ENCODE assay signal across 1 cellular context in genomic region chr15:41024880-41025279, GRCh38.
TF ChIP-seq lines count a peak whose summit lies in the region.

No MANE protein-coding gene starts in this region.

TF ChIP-seq in IMR-90, 13 proteins besides CTCF, POLR2A, EP300 and RAD21:
- TF ChIP-seq RFX5 (IDR thresholded peaks at IDR 0.05; ENCODE audit: low read depth, low read length): no peak
- no peak for TF ChIP-seq MXI1 (IDR thresholded peaks at IDR 0.05; ENCODE audit: borderline replicate concordance, low read depth, low read length)
- TF ChIP-seq CEBPB (IDR thresholded peaks at IDR 0.05; ENCODE audit: low read depth, low read length): no peak
- TF ChIP-seq MAZ (IDR thresholded peaks at IDR 0.05; ENCODE audit: borderline replicate concordance, low read depth, low read length): no peak
- TF ChIP-seq NFE2L2 (IDR thresholded peaks at IDR 0.05; ENCODE audit: low read depth, low read length): no peak
- TF ChIP-seq USF2 (IDR thresholded peaks at IDR 0.05; ENCODE audit: low read depth, low read length): no peak
- TF ChIP-seq BHLHE40 (IDR thresholded peaks at IDR 0.05; ENCODE audit: low read depth, low read length): no peak
- no peak for TF ChIP-seq RCOR1 (IDR thresholded peaks at IDR 0.05; ENCODE audit: insufficient replicate concordance, low read length)
- TF ChIP-seq, protein P1, sequence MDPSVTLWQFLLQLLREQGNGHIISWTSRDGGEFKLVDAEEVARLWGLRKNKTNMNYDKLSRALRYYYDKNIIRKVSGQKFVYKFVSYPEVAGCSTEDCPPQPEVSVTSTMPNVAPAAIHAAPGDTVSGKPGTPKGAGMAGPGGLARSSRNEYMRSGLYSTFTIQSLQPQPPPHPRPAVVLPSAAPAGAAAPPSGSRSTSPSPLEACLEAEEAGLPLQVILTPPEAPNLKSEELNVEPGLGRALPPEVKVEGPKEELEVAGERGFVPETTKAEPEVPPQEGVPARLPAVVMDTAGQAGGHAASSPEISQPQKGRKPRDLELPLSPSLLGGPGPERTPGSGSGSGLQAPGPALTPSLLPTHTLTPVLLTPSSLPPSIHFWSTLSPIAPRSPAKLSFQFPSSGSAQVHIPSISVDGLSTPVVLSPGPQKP (IDR thresholded peaks at IDR 0.05; ENCODE audit: borderline replicate concordance, low read depth, low read length): no peak
- TF ChIP-seq FOS (IDR thresholded peaks at IDR 0.05; ENCODE audit: low read depth, low read length): no peak
- no peak for TF ChIP-seq SMC3 (IDR thresholded peaks at IDR 0.05; ENCODE audit: low read depth, low read length)
- TF ChIP-seq MAFK (IDR thresholded peaks at IDR 0.05; ENCODE audit: low read depth, low read length): no peak
